14 cellular contexts compared by ENCODE assay signal in genomic region chr2:203873921-203874631, GRCh38. TPM values are rescaled to one million over a fixed set of nuclear protein-coding genes. Genes with fewer than 3 reads are reported as not detected.
DNase-seq lines count a peak whose midpoint lies in the region; ATAC-seq, FAIRE-seq and TF ChIP-seq lines count a peak whose summit lies in the region.
"Had no signal": no experiment of that assay in that cellular context is flagged by ENCODE, and none has a peak within 500 bp of the region (broad histone marks: within the 10 kb centered on the region; RNA-seq: fewer than 3 reads in every experiment).

No MANE protein-coding gene starts in this region.

- intact Hi-C loops in MCF 10A (cut with micrococcal nuclease), result no loop called here
- intact Hi-C loops in breast epithelium (cut with DNase I; ENCODE audit: low total_unique reads), result no loop called here

- FAIRE-seq in bronchial epithelial cell (lab: Jason Lieb, UNC), result peak; percentile 50
- FAIRE-seq: frontal cortex, kidney had no signal

- no peaks in the 10 kb centered on the region for H3K4me1 Mint-ChIP-seq in MCF 10A (ENCODE audit: insufficient read depth, unreplicated experiment)
- H3K4me1 Mint-ChIP-seq in stimulated activated naive CD8-positive, alpha-beta T cell treated with anti-CD3 and anti-CD28 coated beads, Interleukin-15, amount 100 ng/mL, for 72 hours, result peaks cover 58% of the 10 kb centered on the region

- BruUV-seq in MCF 10A (replicated peaks; lab: Mats Ljungman, UMichigan), result no TSS peak

- TF ChIP-seq CTCF in MCF 10A (IDR thresholded peaks at IDR 0.05; ENCODE audit: unreplicated experiment), result no peak
- TF ChIP-seq CTCF in breast epithelium (IDR thresholded peaks at IDR 0.05), result no peak
- no peak for TF ChIP-seq CTCF in bronchial epithelial cell (IDR thresholded peaks at IDR 0.05; ENCODE audit: insufficient read depth, low read length, severe bottlenecking)

- no peak overlapping the region for H3K4me3 Mint-ChIP-seq in MCF 10A (ENCODE audit: unreplicated experiment)
- H3K4me3 Mint-ChIP-seq in stimulated activated naive CD8-positive, alpha-beta T cell treated with anti-CD3 and anti-CD28 coated beads, Interleukin-15, amount 100 ng/mL, for 72 hours, result peak overlapping the region; percentile 7 to 27

- H3K4me3 ChIP-seq in breast epithelium, result no peak overlapping the region
- H3K4me3 ChIP-seq in bronchial epithelial cell (ENCODE audit: low read depth, low read length), result no peak overlapping the region
- H3K4me3 ChIP-seq in SJCRH30, result no peak overlapping the region

- POLR2A ChIA-PET in MCF 10A (lab: Yijun Ruan, JAX), result no interaction called here

- H3K27ac ChIP-seq in breast epithelium (no peak overlapping the region), SJCRH30 (no peak overlapping the region)

- ATAC-seq in stimulated activated naive CD8-positive, alpha-beta T cell treated with anti-CD3 and anti-CD28 coated beads, Interleukin-15, amount 100 ng/mL, for 72 hours, result no peak
- no peak for ATAC-seq in GM19351 (IDR thresholded peaks at IDR 0.05; ENCODE audit: unreplicated experiment)

- H3K9me3 ChIP-seq in breast epithelium (no peaks in the 10 kb centered on the region), SJCRH30 (replicated peaks) (no peaks in the 10 kb centered on the region)

- CTCF ChIA-PET in MCF 10A (lab: Yijun Ruan, JAX), result interaction anchor here (0.6 to 1.2 kb wide), 2 partner anchors 35 to 59 kb away, joined by 3 to 4 read pairs; no protein-coding TSS in a partner anchor

- H3K36me3 ChIP-seq in breast epithelium (no peaks in the 10 kb centered on the region), bronchial epithelial cell (ENCODE audit: control insufficient read depth, insufficient read depth, low read length) (no peaks in the 10 kb centered on the region), SJCRH30 (no peaks in the 10 kb centered on the region)

- H3K27me3 ChIP-seq in breast epithelium (no peaks in the 10 kb centered on the region), bronchial epithelial cell (ENCODE audit: control insufficient read depth, insufficient read depth, low read length) (peaks cover 2% of the 10 kb centered on the region), SJCRH30 (no peaks in the 10 kb centered on the region)

- no peak for TF ChIP-seq POLR2A in breast epithelium (IDR thresholded peaks at IDR 0.05)

- H3K4me1 ChIP-seq in breast epithelium, result no peaks in the 10 kb centered on the region
- no peaks in the 10 kb centered on the region for H3K4me1 ChIP-seq in SJCRH30

- no peaks in the 10 kb centered on the region for H3K36me3 Mint-ChIP-seq in MCF 10A (ENCODE audit: insufficient read depth, unreplicated experiment)

- peak; percentile 28 for DNase-seq in MCF 10A (ENCODE audit: unreplicated experiment)
- no peak for DNase-seq in breast epithelium (ENCODE audit: low spot score in 2 of 2)
- peak; percentile 37 for DNase-seq in RPMI8226
- peak; percentile 70 for DNase-seq in bronchial epithelial cell (ENCODE audit: low read depth)
- DNase-seq in stimulated activated naive CD8-positive, alpha-beta T cell treated with anti-CD3 and anti-CD28 coated beads, Interleukin-15, amount 100 ng/mL, for 72 hours, result no peak
- no peak for DNase-seq in SJCRH30
- DNase-seq in SW 1271 (lab: John Stamatoyannopoulos, UW), result no peak
- DNase-seq: kidney, NCI-H1694 treated with DMSO at 0.1 percent for 48 hours, OCI-M1, substantia nigra had no signal

- no peak overlapping the region for H3K27ac Mint-ChIP-seq in MCF 10A (ENCODE audit: low read depth, unreplicated experiment)
- H3K27ac Mint-ChIP-seq in stimulated activated naive CD8-positive, alpha-beta T cell treated with anti-CD3 and anti-CD28 coated beads, Interleukin-15, amount 100 ng/mL, for 72 hours, result peak overlapping the region; percentile 6 to 64

- peaks cover 33% of the 10 kb centered on the region for H3K27me3 Mint-ChIP-seq in MCF 10A (ENCODE audit: insufficient read depth, unreplicated experiment)
- H3K27me3 Mint-ChIP-seq in stimulated activated naive CD8-positive, alpha-beta T cell treated with anti-CD3 and anti-CD28 coated beads, Interleukin-15, amount 100 ng/mL, for 72 hours, result no peaks in the 10 kb centered on the region

- no peaks in the 10 kb centered on the region for H3K9me3 Mint-ChIP-seq in MCF 10A (ENCODE audit: unreplicated experiment)
- H3K9me3 Mint-ChIP-seq in stimulated activated naive CD8-positive, alpha-beta T cell treated with anti-CD3 and anti-CD28 coated beads, Interleukin-15, amount 100 ng/mL, for 72 hours, result peaks cover 0 to 10% of the 10 kb centered on the region in 2 donors

RNA-seq across cellular contexts. Expression of gene CTLA4, which starts 6.5 kb away (rescaled TPM):
- not detected in 2 replicates for total RNA-seq in MCF 10A (2022)
- total RNA-seq in breast epithelium, result 1 to 10 TPM in 1 of 3 donors, under 1 TPM in 2; 0.64 to 1.8 (median 0.98) TPM
- total RNA-seq in bronchial epithelial cell, result not detected in 2 replicates
- total RNA-seq in SJCRH30 (2014; rRNA removed; shearing (Covaris generic)), result 0.10 TPM in 1 of 2 replicates, not detected in the other
- total RNA-seq: frontal cortex, myocyte had no signal

Comparison
In these comparisons a context has a peak if more than half of its experiments do, and no peak if none do; other contexts are left out.
1. DNase-seq: peak in MCF 10A (single experiment), RPMI8226 (single experiment) and bronchial epithelial cell (single experiment); none in breast epithelium (0 of 2), stimulated activated naive CD8-positive, alpha-beta T cell treated with anti-CD3 and anti-CD28 coated beads, Interleukin-15, amount 100 ng/mL, for 72 hours (0 of 2), SJCRH30 (0 of 2) and SW 1271 (0 of 2).